ENCODE assay signal across 1 cellular context in the genomic region with DNA sequence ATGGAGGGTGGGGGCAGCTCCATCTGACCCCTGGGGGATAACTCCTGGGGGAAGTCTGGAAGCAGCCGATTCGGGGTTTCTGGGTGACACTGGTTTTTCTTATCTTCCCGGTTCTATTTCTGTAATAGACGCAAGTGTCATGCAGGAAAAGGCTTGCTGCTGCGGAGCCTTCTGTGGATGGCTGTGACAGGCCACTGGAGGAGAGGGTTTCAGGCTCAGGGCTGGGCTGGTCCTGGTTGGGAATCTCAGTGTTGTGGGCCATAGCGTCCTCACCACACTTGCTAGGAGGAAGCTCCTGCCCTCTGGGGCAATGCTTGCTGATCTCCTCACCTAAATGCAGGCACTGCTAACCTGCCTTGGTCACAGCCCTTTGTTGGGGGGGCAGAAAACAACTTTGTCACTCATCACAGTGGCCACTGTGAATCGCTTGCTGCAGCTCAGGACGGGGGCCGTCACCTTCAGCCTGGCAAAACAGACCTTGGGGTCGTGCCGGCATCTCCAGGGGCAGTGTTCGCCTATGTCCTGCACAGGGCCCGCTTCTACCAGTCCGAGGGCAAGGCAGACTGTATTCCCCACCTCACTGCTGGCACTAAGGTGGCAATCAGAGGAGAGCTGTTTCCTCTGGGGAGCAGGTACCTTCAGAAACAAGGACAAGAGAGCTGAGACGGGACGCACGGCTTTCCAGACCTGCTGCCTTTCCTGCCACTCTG.
TF ChIP-seq lines count a peak whose summit lies in the region.

No MANE protein-coding gene starts in this region.

TF ChIP-seq in K562, 482 proteins besides CTCF, POLR2A, EP300 and RAD21:
- no peak for TF ChIP-seq ZNF197 (CRISPR knock-in tag; IDR thresholded peaks at IDR 0.05; ENCODE audit: low read depth)
- no peak for TF ChIP-seq ZNF212 (CRISPR knock-in tag; IDR thresholded peaks at IDR 0.05)
- TF ChIP-seq RCOR1 (IDR thresholded peaks at IDR 0.05; ENCODE audit: borderline replicate concordance in 1 of 2, low read depth in 2 of 2, low read length in 2 of 2) = peak in 1 of 2 experiments; percentile 23; a peak in 1 of 4 replicates
- TF ChIP-seq, protein P1, sequence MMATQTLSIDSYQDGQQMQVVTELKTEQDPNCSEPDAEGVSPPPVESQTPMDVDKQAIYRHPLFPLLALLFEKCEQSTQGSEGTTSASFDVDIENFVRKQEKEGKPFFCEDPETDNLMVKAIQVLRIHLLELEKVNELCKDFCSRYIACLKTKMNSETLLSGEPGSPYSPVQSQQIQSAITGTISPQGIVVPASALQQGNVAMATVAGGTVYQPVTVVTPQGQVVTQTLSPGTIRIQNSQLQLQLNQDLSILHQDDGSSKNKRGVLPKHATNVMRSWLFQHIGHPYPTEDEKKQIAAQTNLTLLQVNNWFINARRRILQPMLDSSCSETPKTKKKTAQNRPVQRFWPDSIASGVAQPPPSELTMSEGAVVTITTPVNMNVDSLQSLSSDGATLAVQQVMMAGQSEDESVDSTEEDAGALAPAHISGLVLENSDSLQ (IDR thresholded peaks at IDR 0.05) = 0 out of 2 replicates have a peak, but pooled peaks have one; percentile 5
- peak; percentile 48 for TF ChIP-seq TCF3 (CRISPR knock-in tag; IDR thresholded peaks at IDR 0.05)
- TF ChIP-seq MEF2D (tag; conservative IDR thresholded peaks at IDR 0.05; ENCODE audit: low read depth) = peak; percentile 51; the same call in 1 of the 2 replicates
- TF ChIP-seq CBFA2T3 (IDR thresholded peaks at IDR 0.05) = peak; percentile 56
- no peak for TF ChIP-seq ARNT (IDR thresholded peaks at IDR 0.05)
- TF ChIP-seq NCOA2 (IDR thresholded peaks at IDR 0.05; ENCODE audit: partially characterized antibody in 2 of 2) = no peak
- peak; percentile 86 for TF ChIP-seq MEF2A (IDR thresholded peaks at IDR 0.05; ENCODE audit: control insufficient read depth, low read depth, low read length)
- peak; percentile 19 for TF ChIP-seq MEIS2 (IDR thresholded peaks at IDR 0.05; ENCODE audit: partially characterized antibody)
- peak; percentile 31 for TF ChIP-seq ARID1B (IDR thresholded peaks at IDR 0.05)
- TF ChIP-seq, protein P2, sequence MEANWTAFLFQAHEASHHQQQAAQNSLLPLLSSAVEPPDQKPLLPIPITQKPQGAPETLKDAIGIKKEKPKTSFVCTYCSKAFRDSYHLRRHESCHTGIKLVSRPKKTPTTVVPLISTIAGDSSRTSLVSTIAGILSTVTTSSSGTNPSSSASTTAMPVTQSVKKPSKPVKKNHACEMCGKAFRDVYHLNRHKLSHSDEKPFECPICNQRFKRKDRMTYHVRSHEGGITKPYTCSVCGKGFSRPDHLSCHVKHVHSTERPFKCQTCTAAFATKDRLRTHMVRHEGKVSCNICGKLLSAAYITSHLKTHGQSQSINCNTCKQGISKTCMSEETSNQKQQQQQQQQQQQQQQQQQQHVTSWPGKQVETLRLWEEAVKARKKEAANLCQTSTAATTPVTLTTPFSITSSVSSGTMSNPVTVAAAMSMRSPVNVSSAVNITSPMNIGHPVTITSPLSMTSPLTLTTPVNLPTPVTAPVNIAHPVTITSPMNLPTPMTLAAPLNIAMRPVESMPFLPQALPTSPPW (CRISPR knock-in tag; IDR thresholded peaks at IDR 0.05) = peak; percentile 41; the same call in 1 of the 2 replicates
- TF ChIP-seq, protein P3, sequence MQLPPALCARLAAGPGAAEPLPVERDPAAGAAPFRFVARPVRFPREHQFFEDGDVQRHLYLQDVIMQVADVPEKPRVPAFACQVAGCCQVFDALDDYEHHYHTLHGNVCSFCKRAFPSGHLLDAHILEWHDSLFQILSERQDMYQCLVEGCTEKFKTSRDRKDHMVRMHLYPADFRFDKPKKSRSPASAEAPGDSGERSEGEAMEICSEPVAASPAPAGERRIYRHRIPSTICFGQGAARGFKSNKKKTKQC (CRISPR knock-in tag; IDR thresholded peaks at IDR 0.05) = no peak
- TF ChIP-seq POLR2AphosphoS2 (IDR thresholded peaks at IDR 0.05; ENCODE audit: low read length) = no peak
- peak; percentile 19 for TF ChIP-seq TBP (optimal IDR thresholded peaks at IDR 0.05; ENCODE audit: low read depth, low read length)
- TF ChIP-seq, protein P4, sequence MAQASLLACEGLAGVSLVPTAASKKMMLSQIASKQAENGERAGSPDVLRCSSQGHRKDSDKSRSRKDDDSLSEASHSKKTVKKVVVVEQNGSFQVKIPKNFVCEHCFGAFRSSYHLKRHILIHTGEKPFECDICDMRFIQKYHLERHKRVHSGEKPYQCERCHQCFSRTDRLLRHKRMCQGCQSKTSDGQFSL (CRISPR knock-in tag; IDR thresholded peaks at IDR 0.05) = peak; percentile 81
- TF ChIP-seq, protein P4 (tag; IDR thresholded peaks at IDR 0.05) = no peak
- TF ChIP-seq ZNF311 (CRISPR knock-in tag; IDR thresholded peaks at IDR 0.05) = peak; percentile 2; the same call in 1 of the 2 replicates
